In the genomic region with DNA sequence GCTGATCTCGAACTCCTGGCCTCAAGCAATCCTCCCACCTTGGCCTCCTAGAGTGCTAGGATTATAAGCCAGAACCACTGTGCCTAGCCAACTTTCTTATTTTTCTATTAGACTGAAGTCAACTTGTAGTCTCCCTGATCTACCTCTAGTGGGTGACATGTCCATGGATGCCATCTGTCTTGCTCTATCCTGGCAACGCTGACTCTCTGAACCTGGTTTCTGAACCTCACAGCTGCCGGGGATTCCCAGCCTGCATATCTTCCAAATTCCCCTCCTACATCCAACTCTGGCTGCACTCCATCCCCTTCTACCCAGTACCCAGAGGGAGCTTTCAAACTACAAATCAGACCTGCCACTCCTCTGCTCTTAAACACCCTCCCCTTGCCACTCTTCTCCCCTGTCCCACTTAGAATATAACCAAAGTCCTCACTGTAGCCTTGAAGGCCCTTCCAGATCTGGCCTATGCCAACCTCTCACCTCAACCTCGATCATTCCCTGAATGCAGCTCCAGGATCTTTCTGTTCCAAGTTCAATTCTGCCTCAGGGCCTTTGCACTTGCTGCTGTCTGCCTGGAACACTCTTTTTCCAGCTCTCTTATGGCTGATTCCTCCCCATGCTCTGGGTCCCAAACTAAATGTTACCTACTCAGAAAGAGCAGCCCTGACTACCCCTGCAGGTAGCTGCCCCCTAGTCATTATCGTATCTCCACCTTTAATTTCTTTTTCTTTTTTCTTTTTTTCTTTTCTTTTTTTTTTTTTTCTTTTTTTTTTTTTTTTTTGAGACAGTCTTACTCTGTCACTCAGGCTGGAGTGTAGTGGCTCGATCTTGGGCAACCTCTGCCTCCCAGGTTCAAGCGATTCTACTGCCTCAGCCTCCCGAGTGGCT, we compare ENCODE assay signal across 9 cellular contexts. TPM values are rescaled to one million over a fixed set of nuclear protein-coding genes. Genes with fewer than 3 reads are reported as not detected.
DNase-seq lines count a peak whose midpoint lies in the region; ATAC-seq and TF ChIP-seq lines count a peak whose summit lies in the region.
"Had no signal": no experiment of that assay in that cellular context is flagged by ENCODE, and none has a peak within 500 bp of the region (broad histone marks: within the 10 kb centered on the region; RNA-seq: fewer than 3 reads in every experiment).

No MANE protein-coding gene starts in this region.

- no TSS peak for BruUV-seq in Panc1 (replicated peaks; lab: Mats Ljungman, UMichigan)
- no TSS peak for BruUV-seq in Calu3 (replicated peaks; lab: Mats Ljungman, UMichigan)

- H3K9me3 ChIP-seq in Panc1 (ENCODE audit: control insufficient read depth, insufficient read depth, low read depth, low read length): no peaks in the 10 kb centered on the region
- H3K9me3 ChIP-seq: uterus had no signal

- intact Hi-C loops in Panc1 (cut with micrococcal nuclease; ENCODE audit: unreplicated experiment): no loop called here
- intact Hi-C loops in Calu3 (cut with micrococcal nuclease; ENCODE audit: unreplicated experiment): no loop called here

- H3K36me3 Mint-ChIP-seq in activated naive CD4-positive, alpha-beta T cell treated with anti-CD3 and anti-CD28 coated beads, Interleukin-2, amount 50 U/mL, for 72 hours: peaks cover 11 to 14% of the 10 kb centered on the region in 2 donors
- H3K36me3 Mint-ChIP-seq in Calu3 (ENCODE audit: insufficient read depth, unreplicated experiment): peaks cover 13% of the 10 kb centered on the region

- DNase-seq in Daoy (ENCODE audit: low read depth): peak; percentile 36
- DNase-seq in Panc1 (ENCODE audit: low read depth, low spot score): no peak
- peak; percentile 32 for DNase-seq in kidney glomerular epithelial cell (lab: John Stamatoyannopoulos, UW)
- DNase-seq in activated naive CD4-positive, alpha-beta T cell treated with anti-CD3 and anti-CD28 coated beads, Interleukin-2, amount 50 U/mL, for 72 hours (ENCODE audit: low spot score in 2 of 2): no peak
- DNase-seq in Calu3: no peak
- no peak for DNase-seq in COLO668 (lab: John Stamatoyannopoulos, UW; ENCODE audit: unreplicated experiment)
- DNase-seq: KBM-7, uterus had no signal

- H3K4me1 Mint-ChIP-seq in Calu3 (ENCODE audit: low read depth, unreplicated experiment): no peaks in the 10 kb centered on the region

- POLR2A ChIA-PET in Panc1 (lab: Charles Lee): interaction anchor here (0.6 kb wide), 1 partner anchor 20 kb away, joined by 3 read pairs; no protein-coding TSS in a partner anchor

- H3K4me3 ChIP-seq in Panc1 (ENCODE audit: low read depth in 2 of 2, low read length in 2 of 2): no peak overlapping the region
- H3K4me3 ChIP-seq: uterus had no signal

- no peak overlapping the region for H3K27ac ChIP-seq in Panc1 (ENCODE audit: low read length)

- H3K27me3 Mint-ChIP-seq in Calu3 (ENCODE audit: unreplicated experiment): no peaks in the 10 kb centered on the region

- H3K4me1 ChIP-seq in Panc1 (ENCODE audit: control insufficient read depth, insufficient read depth, low read length): peaks cover 4% of the 10 kb centered on the region; the same call in 1 of the 2 replicates
- H3K4me1 ChIP-seq: uterus had no signal

- no peaks in the 10 kb centered on the region for H3K36me3 ChIP-seq in Panc1 (ENCODE audit: control insufficient read depth, insufficient read depth, low read length)
- H3K36me3 ChIP-seq: uterus had no signal

- CTCF ChIA-PET in Panc1 (lab: Charles Lee) (interaction anchor here (0.6 to 0.7 kb wide), 3 partner anchors 29 to 88 kb away, joined by 3 to 8 read pairs (median 5); no protein-coding TSS in a partner anchor), Calu3 (lab: Charles Lee) (interaction anchor here (0.8 kb wide), 1 partner anchor 285 kb away, joined by 13 read pairs; a partner anchor contains a TSS)

- no peaks in the 10 kb centered on the region for H3K9me3 Mint-ChIP-seq in activated naive CD4-positive, alpha-beta T cell treated with anti-CD3 and anti-CD28 coated beads, Interleukin-2, amount 50 U/mL, for 72 hours
- no peaks in the 10 kb centered on the region for H3K9me3 Mint-ChIP-seq in Calu3 (ENCODE audit: low read depth, unreplicated experiment)

- in situ Hi-C loops in Panc1 (cut with HindIII; ENCODE audit: low pct_unique_long_range_greater_than_20kb, low sequenced_read_pairs): no loop called here

- no peak overlapping the region for H3K4me3 Mint-ChIP-seq in Calu3 (ENCODE audit: low read depth, unreplicated experiment)

- H3K27ac Mint-ChIP-seq in activated naive CD4-positive, alpha-beta T cell treated with anti-CD3 and anti-CD28 coated beads, Interleukin-2, amount 50 U/mL, for 72 hours: peak overlapping the region in 1 of 2 donors; percentile 35
- no peak overlapping the region for H3K27ac Mint-ChIP-seq in Calu3 (ENCODE audit: unreplicated experiment)

- no peaks in the 10 kb centered on the region for H3K27me3 ChIP-seq in Panc1 (ENCODE audit: control insufficient read depth, insufficient read depth, low read length)
- H3K27me3 ChIP-seq: uterus had no signal

- peak; percentile 82 for ATAC-seq in Panc1
- no peak for ATAC-seq in activated naive CD4-positive, alpha-beta T cell treated with anti-CD3 and anti-CD28 coated beads, Interleukin-2, amount 50 U/mL, for 72 hours
- ATAC-seq: Right ventricle myocardium inferior had no signal

- TF ChIP-seq CTCF in Panc1 (IDR thresholded peaks at IDR 0.05) (no peak), Calu3 (IDR thresholded peaks at IDR 0.05; ENCODE audit: unreplicated experiment) (no peak)

RNA-seq across cellular contexts. Expression of a gene that starts 2.2 kb away (rescaled TPM):
- 0.69 and 1.0 TPM in 2 replicates for total RNA-seq in Daoy (2014; rRNA removed; shearing (Covaris generic))
- total RNA-seq in Panc1 (2021; ENCODE audit: unreplicated experiment) (4.7 TPM), Calu3 (2022) (3.1 and 3.5 TPM in 2 replicates)
- 10.6 TPM for polyA plus RNA-seq in Panc1 (2012; ENCODE audit: insufficient read length)
- under 1 TPM; 0.66 to 0.96 TPM for total RNA-seq in activated naive CD4-positive, alpha-beta T cell treated with anti-CD3 and anti-CD28 coated beads, Interleukin-2, amount 50 U/mL, for 72 hours

RNA-seq across cellular contexts. Expression of a gene that starts 16.5 kb away (rescaled TPM):
- 15.4 and 32.2 TPM in 2 replicates for total RNA-seq in Daoy (2014; rRNA removed; shearing (Covaris generic))
- total RNA-seq in Panc1 (2021; ENCODE audit: unreplicated experiment) (44.8 TPM), Calu3 (2022) (52.6 and 56.7 TPM in 2 replicates)
- 50.3 TPM for polyA plus RNA-seq in Panc1 (2012; ENCODE audit: insufficient read length)
- total RNA-seq in activated naive CD4-positive, alpha-beta T cell treated with anti-CD3 and anti-CD28 coated beads, Interleukin-2, amount 50 U/mL, for 72 hours: 10 to 100 TPM; 50.4 to 74.0 TPM

RNA-seq across cellular contexts. Expression of a gene that starts 21.9 kb away (rescaled TPM):
- total RNA-seq in Daoy (2014; rRNA removed; shearing (Covaris generic)): not detected in 2 replicates
- total RNA-seq in Panc1 (2021; ENCODE audit: unreplicated experiment): 1.1 TPM
- polyA plus RNA-seq in Panc1 (2012; ENCODE audit: insufficient read length): 0.68 TPM
- 1 to 10 TPM; 1.8 to 2.6 TPM for total RNA-seq in activated naive CD4-positive, alpha-beta T cell treated with anti-CD3 and anti-CD28 coated beads, Interleukin-2, amount 50 U/mL, for 72 hours
- total RNA-seq in Calu3 (2022): 19.7 and 23.5 TPM in 2 replicates

RNA-seq across cellular contexts. Expression of a gene that starts 23.6 kb away (rescaled TPM):
- total RNA-seq in Daoy (2014; rRNA removed; shearing (Covaris generic)): 0.54 and 0.86 TPM in 2 replicates
- 9.6 TPM for total RNA-seq in Panc1 (2021; ENCODE audit: unreplicated experiment)
- 22.0 TPM for polyA plus RNA-seq in Panc1 (2012; ENCODE audit: insufficient read length)
- total RNA-seq in activated naive CD4-positive, alpha-beta T cell treated with anti-CD3 and anti-CD28 coated beads, Interleukin-2, amount 50 U/mL, for 72 hours: 1 to 10 TPM; 3.5 to 4.1 TPM
- 3.2 and 3.3 TPM in 2 replicates for total RNA-seq in Calu3 (2022)

RNA-seq across cellular contexts. Expression of a gene that starts 24.2 kb away (rescaled TPM):
- total RNA-seq in Daoy (2014; rRNA removed; shearing (Covaris generic)): 14.6 and 19.8 TPM in 2 replicates
- total RNA-seq in Panc1 (2021; ENCODE audit: unreplicated experiment): 51.4 TPM
- 22.3 TPM for polyA plus RNA-seq in Panc1 (2012; ENCODE audit: insufficient read length)
- 10 to 100 TPM; 17.5 to 84.0 TPM for total RNA-seq in activated naive CD4-positive, alpha-beta T cell treated with anti-CD3 and anti-CD28 coated beads, Interleukin-2, amount 50 U/mL, for 72 hours
- 25.5 and 29.6 TPM in 2 replicates for total RNA-seq in Calu3 (2022)

Comparison
In these comparisons a context has a peak if more than half of its experiments do, and no peak if none do; other contexts are left out.
1. DNase-seq: peak in Daoy (single experiment) and kidney glomerular epithelial cell (single experiment); none in Panc1 (single experiment), activated naive CD4-positive, alpha-beta T cell treated with anti-CD3 and anti-CD28 coated beads, Interleukin-2, amount 50 U/mL, for 72 hours (0 of 2), Calu3 (single experiment) and COLO668 (single experiment).